In genomic region chr3:80682951-80683350, GRCh38 we compare ENCODE assay signal across 40 cellular contexts.
"Had no signal": no experiment of that assay in that cellular context is flagged by ENCODE, and none has a peak within 500 bp of the region (broad histone marks: within the 10 kb centered on the region; RNA-seq: fewer than 3 reads in every experiment).

No MANE protein-coding gene starts in this region.

- H3K9me3 Mint-ChIP-seq: activated naive CD4-positive, alpha-beta T cell treated with anti-CD3 and anti-CD28 coated beads, Interleukin-2, amount 50 U/mL, for 24 hours had no signal

- H3K4me3 ChIP-seq: adrenal gland, ascending aorta, body of pancreas, breast epithelium, cardiac muscle cell had no signal

- H3K4me3 Mint-ChIP-seq: activated naive CD4-positive, alpha-beta T cell treated with anti-CD3 and anti-CD28 coated beads for 36 hours; activated naive CD4-positive, alpha-beta T cell treated with anti-CD3 and anti-CD28 coated beads, Interleukin-2, amount 10 ng/mL, durations not matched to agents 7 days and 5 days; activated naive CD4-positive, alpha-beta T cell treated with anti-CD3 and anti-CD28 coated beads, Interleukin-2, amount 50 U/mL, for 24 hours; activated naive CD8-positive, alpha-beta T cell; activated naive CD8-positive, alpha-beta T cell treated with anti-CD3 and anti-CD28 coated beads for 36 hours; activated naive CD8-positive, alpha-beta T cell treated with anti-CD3 and anti-CD28 coated beads, Interleukin-2, amount 10 ng/mL, durations not matched to agents 7 days and 5 days; activated naive CD8-positive, alpha-beta T cell treated with anti-CD3 and anti-CD28 coated beads, Interleukin-2, amount 50 U/mL, for 24 hours; activated T-cell treated with anti-CD3 and anti-CD28 coated beads, Interleukin-2, amount 50 U/mL, for 24 hours; activated T-cell treated with anti-CD3 and anti-CD28 coated beads, Interleukin-2, amount 50 U/mL, for 4 hours; activated T-cell treated with anti-CD3 and anti-CD28 coated beads, Interleukin-2, amount 50 U/mL, for 72 hours; activated T-helper 1 cell treated with anti-CD3 and anti-CD28 coated beads, Interleukin-12 subunit alpha, Interleukin-12 subunit beta, Interleukin-2, Interleukin-4 antibody, amounts not matched to agents 30 ng/mL and 10 ng/mL and 1 ng/mL, durations not matched to agents 14 hours and 24 hours and 36 hours; activated T-helper 17 cell treated with anti-CD3 and anti-CD28 coated beads, Interleukin-2, amount 50 U/mL, for 72 hours; brain; central memory CD8-positive, alpha-beta T cell had no signal

- H3K27ac Mint-ChIP-seq: activated naive CD4-positive, alpha-beta T cell treated with anti-CD3 and anti-CD28 coated beads for 36 hours; activated naive CD4-positive, alpha-beta T cell treated with anti-CD3 and anti-CD28 coated beads, Interleukin-2, amount 10 ng/mL, durations not matched to agents 7 days and 5 days; activated naive CD4-positive, alpha-beta T cell treated with anti-CD3 and anti-CD28 coated beads, Interleukin-2, amount 50 U/mL, for 24 hours; activated naive CD4-positive, alpha-beta T cell treated with anti-CD3 and anti-CD28 coated beads, Interleukin-2, amount 50 U/mL, for 72 hours; activated naive CD8-positive, alpha-beta T cell; activated naive CD8-positive, alpha-beta T cell treated with anti-CD3 and anti-CD28 coated beads for 36 hours; activated naive CD8-positive, alpha-beta T cell treated with anti-CD3 and anti-CD28 coated beads, Interleukin-2, amount 10 ng/mL, durations not matched to agents 7 days and 5 days; activated naive CD8-positive, alpha-beta T cell treated with anti-CD3 and anti-CD28 coated beads, Interleukin-2, amount 50 U/mL, for 24 hours; activated T-cell treated with anti-CD3 and anti-CD28 coated beads, Interleukin-2, amount 50 U/mL, for 24 hours; activated T-cell treated with anti-CD3 and anti-CD28 coated beads, Interleukin-2, amount 50 U/mL, for 72 hours; activated T-helper 1 cell treated with anti-CD3 and anti-CD28 coated beads, Interleukin-12 subunit alpha, Interleukin-12 subunit beta, Interleukin-2, Interleukin-4 antibody, amounts not matched to agents 30 ng/mL and 10 ng/mL and 1 ng/mL, durations not matched to agents 14 hours and 24 hours and 36 hours; activated T-helper 17 cell treated with anti-CD3 and anti-CD28 coated beads, Interleukin-2, amount 50 U/mL, for 72 hours; activated T-helper 2 cell treated with anti-CD3 and anti-CD28 coated beads, Interferon-gamma antibody, Interleukin-2, Interleukin-4, amounts not matched to agents 10 μg/mL and 5 μg/mL and 100 μg/mL, durations not matched to agents 14 hours and 24 hours and 36 hours; brain had no signal

- H3K36me3 ChIP-seq: adrenal gland, ascending aorta, brain microvascular endothelial cell, breast epithelium, cardiac muscle cell had no signal

- H3K27me3 ChIP-seq: adrenal gland, ascending aorta, body of pancreas, brain microvascular endothelial cell, breast epithelium, cardiac muscle cell had no signal

- H3K9me3 ChIP-seq: adrenal gland, ascending aorta, body of pancreas had no signal

- H3K27ac ChIP-seq: adrenal gland, ascending aorta, body of pancreas, brain microvascular endothelial cell, breast epithelium, cardiac muscle cell had no signal

- H3K4me1 ChIP-seq: adrenal gland, ascending aorta, body of pancreas, breast epithelium had no signal

- ATAC-seq: activated naive CD4-positive, alpha-beta T cell treated with anti-CD3 and anti-CD28 coated beads, Interleukin-2, amount 50 U/mL, for 72 hours; activated naive CD8-positive, alpha-beta T cell treated with anti-CD3 and anti-CD28 coated beads, Interleukin-2, amount 50 U/mL, for 24 hours; activated T-cell treated with anti-CD3 and anti-CD28 coated beads, Interleukin-2, amount 50 U/mL, for 4 hours; activated T-cell treated with anti-CD3 and anti-CD28 coated beads, Interleukin-2, amount 50 U/mL, for 72 hours; activated T-helper 17 cell treated with anti-CD3 and anti-CD28 coated beads, Interleukin-2, amount 50 U/mL, for 72 hours; body of pancreas had no signal

- DNase-seq: activated effector memory CD4-positive, alpha-beta T cell treated with anti-CD3 and anti-CD28 coated beads, Interleukin-2, amount 50 U/mL, for 16 hours; activated effector memory CD4-positive, alpha-beta T cell treated with Interleukin-2 at 50 U/mL for 16 hours; activated gamma-delta T cell; activated gamma-delta T cell treated with Interleukin-2 at 50 U/mL for 16 hours; activated naive CD4-positive, alpha-beta T cell; activated naive CD4-positive, alpha-beta T cell treated with anti-CD3 and anti-CD28 coated beads for 36 hours; activated naive CD4-positive, alpha-beta T cell treated with anti-CD3 and anti-CD28 coated beads, Interleukin-2, amount 10 ng/mL, durations not matched to agents 7 days and 5 days; activated naive CD4-positive, alpha-beta T cell treated with anti-CD3 and anti-CD28 coated beads, Interleukin-2, amount 50 U/mL, for 16 hours; activated naive CD4-positive, alpha-beta T cell treated with Interleukin-2 at 50 U/mL for 16 hours; activated naive CD8-positive, alpha-beta T cell treated with anti-CD3 and anti-CD28 coated beads for 36 hours; activated naive CD8-positive, alpha-beta T cell treated with anti-CD3 and anti-CD28 coated beads, Interleukin-2, amount 10 ng/mL, durations not matched to agents 7 days and 5 days; activated naive CD8-positive, alpha-beta T cell treated with anti-CD3 and anti-CD28 coated beads, Interleukin-2, amount 50 U/mL, for 24 hours; activated T-cell treated with anti-CD3 and anti-CD28 coated beads, Interleukin-2, amount 50 U/mL, for 1 hour; activated T-cell treated with anti-CD3 and anti-CD28 coated beads, Interleukin-2, amount 50 U/mL, for 24 hours; activated T-cell treated with anti-CD3 and anti-CD28 coated beads, Interleukin-2, amount 50 U/mL, for 4 hours; activated T-cell treated with anti-CD3 and anti-CD28 coated beads, Interleukin-2, amount 50 U/mL, for 48 hours; activated T-cell treated with anti-CD3 and anti-CD28 coated beads, Interleukin-2, amount 50 U/mL, for 72 hours; adrenal gland; amniotic stem cell; amygdala; anterior cingulate cortex; aorta; body of pancreas; brain microvascular endothelial cell; caudate nucleus; central memory CD4-positive, alpha-beta T cell; cerebellar nuclear complex had no signal

- H3K4me1 Mint-ChIP-seq: activated naive CD4-positive, alpha-beta T cell treated with anti-CD3 and anti-CD28 coated beads, Interleukin-2, amount 10 ng/mL, durations not matched to agents 7 days and 5 days; activated naive CD4-positive, alpha-beta T cell treated with anti-CD3 and anti-CD28 coated beads, Interleukin-2, amount 50 U/mL, for 24 hours; activated naive CD8-positive, alpha-beta T cell treated with anti-CD3 and anti-CD28 coated beads for 36 hours; activated naive CD8-positive, alpha-beta T cell treated with anti-CD3 and anti-CD28 coated beads, Interleukin-2, amount 10 ng/mL, durations not matched to agents 7 days and 5 days; activated naive CD8-positive, alpha-beta T cell treated with anti-CD3 and anti-CD28 coated beads, Interleukin-2, amount 50 U/mL, for 24 hours; activated T-helper 17 cell treated with anti-CD3 and anti-CD28 coated beads, Interleukin-2, amount 50 U/mL, for 72 hours; central memory CD8-positive, alpha-beta T cell had no signal

- H3K27me3 Mint-ChIP-seq: activated naive CD4-positive, alpha-beta T cell treated with anti-CD3 and anti-CD28 coated beads, Interleukin-2, amount 10 ng/mL, durations not matched to agents 7 days and 5 days; activated naive CD4-positive, alpha-beta T cell treated with anti-CD3 and anti-CD28 coated beads, Interleukin-2, amount 50 U/mL, for 24 hours; activated naive CD8-positive, alpha-beta T cell; activated naive CD8-positive, alpha-beta T cell treated with anti-CD3 and anti-CD28 coated beads for 36 hours; activated naive CD8-positive, alpha-beta T cell treated with anti-CD3 and anti-CD28 coated beads, Interleukin-2, amount 10 ng/mL, durations not matched to agents 7 days and 5 days; activated naive CD8-positive, alpha-beta T cell treated with anti-CD3 and anti-CD28 coated beads, Interleukin-2, amount 50 U/mL, for 24 hours; activated T-cell treated with anti-CD3 and anti-CD28 coated beads, Interleukin-2, amount 50 U/mL, for 24 hours; activated T-helper 17 cell treated with anti-CD3 and anti-CD28 coated beads, Interleukin-2, amount 50 U/mL, for 72 hours; brain; central memory CD8-positive, alpha-beta T cell had no signal

- FAIRE-seq: astrocyte, bronchial epithelial cell had no signal

- H3K36me3 Mint-ChIP-seq: activated naive CD4-positive, alpha-beta T cell treated with anti-CD3 and anti-CD28 coated beads, Interleukin-2, amount 10 ng/mL, durations not matched to agents 7 days and 5 days; activated naive CD4-positive, alpha-beta T cell treated with anti-CD3 and anti-CD28 coated beads, Interleukin-2, amount 50 U/mL, for 24 hours; activated naive CD4-positive, alpha-beta T cell treated with anti-CD3 and anti-CD28 coated beads, Interleukin-2, amount 50 U/mL, for 72 hours; activated naive CD8-positive, alpha-beta T cell; activated naive CD8-positive, alpha-beta T cell treated with anti-CD3 and anti-CD28 coated beads for 36 hours; activated naive CD8-positive, alpha-beta T cell treated with anti-CD3 and anti-CD28 coated beads, Interleukin-2, amount 10 ng/mL, durations not matched to agents 7 days and 5 days; brain had no signal
